Comparison of ENCODE assay signal across 1 cellular context in the genomic region with DNA sequence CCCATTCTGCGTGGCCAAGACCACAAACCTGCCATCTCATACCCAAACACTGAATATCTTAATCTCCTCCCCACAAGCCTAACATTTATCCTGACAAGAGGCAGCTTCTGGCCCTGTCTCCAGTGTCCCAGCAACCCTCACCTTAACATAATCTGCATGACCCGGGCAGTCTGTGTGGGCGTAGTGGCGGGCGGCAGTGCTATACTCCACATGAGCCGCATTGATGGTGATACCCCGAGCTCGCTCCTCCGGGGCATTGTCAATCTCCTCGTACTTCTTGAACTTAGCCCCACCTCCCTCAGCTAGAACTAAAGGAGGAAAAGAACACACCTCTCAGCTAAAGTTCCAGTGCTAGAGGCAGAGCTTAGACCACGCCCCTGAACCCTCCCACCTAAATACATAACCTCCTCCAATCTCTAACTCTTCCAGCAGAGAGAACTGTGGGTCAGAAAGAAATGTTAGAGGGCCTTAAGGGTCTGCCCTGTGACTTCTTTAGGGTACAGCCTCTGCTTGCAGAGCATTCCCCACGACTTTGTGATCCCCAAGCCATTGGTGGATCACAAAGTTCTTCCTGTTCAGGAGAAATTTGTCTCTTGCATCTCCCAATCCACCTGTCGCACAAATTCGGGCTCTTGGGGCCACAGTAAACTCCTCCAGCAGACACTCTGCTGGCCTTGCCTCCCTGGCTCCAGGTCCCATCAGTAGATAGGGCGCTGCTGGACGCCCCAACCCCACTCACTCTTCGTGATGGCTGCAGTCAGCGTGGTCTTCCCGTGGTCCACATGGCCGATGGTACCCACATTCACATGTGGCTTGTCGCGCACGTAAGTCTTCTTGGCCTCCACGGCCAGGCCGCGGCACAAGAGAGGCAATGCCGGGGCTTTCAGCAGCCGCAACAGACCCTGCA.
TF ChIP-seq lines count a peak whose summit lies in the region.

No MANE protein-coding gene starts in this region.

TF ChIP-seq in GM12878, 131 proteins besides CTCF, POLR2A, EP300 and RAD21:
- no peak for TF ChIP-seq ZBED1 (IDR thresholded peaks at IDR 0.05; ENCODE audit: borderline replicate concordance)
- TF ChIP-seq, protein P1, sequence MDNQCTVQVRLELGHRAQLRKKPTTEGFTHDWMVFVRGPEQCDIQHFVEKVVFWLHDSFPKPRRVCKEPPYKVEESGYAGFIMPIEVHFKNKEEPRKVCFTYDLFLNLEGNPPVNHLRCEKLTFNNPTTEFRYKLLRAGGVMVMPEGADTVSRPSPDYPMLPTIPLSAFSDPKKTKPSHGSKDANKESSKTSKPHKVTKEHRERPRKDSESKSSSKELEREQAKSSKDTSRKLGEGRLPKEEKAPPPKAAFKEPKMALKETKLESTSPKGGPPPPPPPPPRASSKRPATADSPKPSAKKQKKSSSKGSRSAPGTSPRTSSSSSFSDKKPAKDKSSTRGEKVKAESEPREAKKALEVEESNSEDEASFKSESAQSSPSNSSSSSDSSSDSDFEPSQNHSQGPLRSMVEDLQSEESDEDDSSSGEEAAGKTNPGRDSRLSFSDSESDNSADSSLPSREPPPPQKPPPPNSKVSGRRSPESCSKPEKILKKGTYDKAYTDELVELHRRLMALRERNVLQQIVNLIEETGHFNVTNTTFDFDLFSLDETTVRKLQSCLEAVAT (IDR thresholded peaks at IDR 0.05), result no peak
- TF ChIP-seq ZNF384 (IDR thresholded peaks at IDR 0.05; ENCODE audit: borderline replicate concordance, low read depth, low read length), result 0 out of 2 replicates have a peak, but pooled peaks have one; percentile 2
